Comparison of ENCODE assay signal across 22 cellular contexts in genomic region chr3:27643355-27643754, GRCh38.
DNase-seq lines count a peak whose midpoint lies in the region; ATAC-seq, FAIRE-seq and TF ChIP-seq lines count a peak whose summit lies in the region.
"Had no signal": no experiment of that assay in that cellular context is flagged by ENCODE, and none has a peak within 500 bp of the region (broad histone marks: within the 10 kb centered on the region; RNA-seq: fewer than 3 reads in every experiment).

No MANE protein-coding gene starts in this region.

- no peak for FAIRE-seq in HepG2 (lab: Jason Lieb, UNC)

- H3K27me3 ChIP-seq in GM23248 (replicated peaks; ENCODE audit: insufficient read depth) (no peaks in the 10 kb centered on the region), adipocyte (replicated peaks; ENCODE audit: control insufficient read depth, insufficient read depth, low read length) (no peaks in the 10 kb centered on the region), HepG2 (ENCODE audit: control insufficient read depth in 1 of 2, insufficient read depth in 2 of 2, low read length in 2 of 2) (peaks cover 0 to 1% of the 10 kb centered on the region in 2 experiments; a peak in 1 of 5 replicates), tibial nerve (no peaks in the 10 kb centered on the region)
- H3K27me3 ChIP-seq: testis had no signal

- H3K9ac ChIP-seq in GM23248 (no peak overlapping the region), adipocyte (ENCODE audit: low read length) (no peak overlapping the region), HepG2 (ENCODE audit: insufficient read depth, low read depth, low read length) (no peak overlapping the region)

- no peaks in the 10 kb centered on the region for H3K9me2 ChIP-seq in GM23248 (ENCODE audit: insufficient read depth)

- TF ChIP-seq RAD21 in HepG2 (CRISPR knock-in tag; IDR thresholded peaks at IDR 0.05), result no peak

- WGBS in GM23248 (ENCODE audit: low coverage in 1 of 2, low lambda C conversion rate in 2 of 2, missing lambda C conversion rate in 2 of 2), 2 experiments, result 58 to 65% methylated on average over 3 of the region's 3 CpGs
- 2% methylated on average over 3 of the region's 3 CpGs for WGBS in HepG2 (ENCODE audit: low lambda C conversion rate)
- 52 to 60% methylated on average over 3 of the region's 3 CpGs for WGBS in tibial nerve, 2 donors

- ATAC-seq in HepG2, result peak; percentile 43; the same call in 2 of the 3 replicates
- ATAC-seq in GM21381 (IDR thresholded peaks at IDR 0.05; ENCODE audit: unreplicated experiment), result no peak
- no peak for ATAC-seq in GM21360 (IDR thresholded peaks at IDR 0.05; ENCODE audit: unreplicated experiment)
- ATAC-seq: left ventricle myocardium superior, mucosa of descending colon had no signal

- BruUV-seq in HepG2 (replicated peaks; lab: Mats Ljungman, UMichigan), result no TSS peak

- no peak overlapping the region for H3K27ac ChIP-seq in GM23248
- no peak overlapping the region for H3K27ac ChIP-seq in HepG2 (ENCODE audit: extremely low read length, insufficient read depth, low read length)
- no peak overlapping the region for H3K27ac ChIP-seq in tibial nerve
- H3K27ac ChIP-seq: testis had no signal

- intact Hi-C loops in HepG2 (cut with micrococcal nuclease; ENCODE audit: unreplicated experiment), result no loop called here

- H3K4me2 ChIP-seq in GM23248 (ENCODE audit: unreplicated experiment), result peak overlapping the region; percentile 2
- H3K4me2 ChIP-seq in HepG2 (ENCODE audit: low read depth, low read length), result no peak overlapping the region

- no peaks in the 10 kb centered on the region for H3F3A ChIP-seq in GM23248 (ENCODE audit: insufficient read depth)

- H3K79me2 ChIP-seq in GM23248 (ENCODE audit: insufficient read depth), result no peaks in the 10 kb centered on the region
- H3K79me2 ChIP-seq in HepG2 (ENCODE audit: insufficient read depth, low read length), result no peaks in the 10 kb centered on the region

- POLR2A ChIA-PET in HepG2 (lab: Yijun Ruan, JAX), result no interaction called here

- TF ChIP-seq POLR2A in HepG2 (IDR thresholded peaks at IDR 0.05; ENCODE audit: insufficient read depth in 1 of 2, low read depth in 2 of 2, low read length in 2 of 2) (no peak), tibial nerve (IDR thresholded peaks at IDR 0.05) (no peak)

- in situ Hi-C loops in GM23248 (cut with MboI), result no loop called here
- in situ Hi-C loops in HepG2 (cut with HindIII; ENCODE audit: extremely low pct_ligation_motif_present, low pct_unique_long_range_greater_than_20kb), result no loop called here

- DNase-seq in AG10803 (ENCODE audit: low read depth), result peak; percentile 69
- peak; percentile 38 for DNase-seq in GM23248
- DNase-seq in adipocyte (ENCODE audit: low read depth), result peak; percentile 32
- DNase-seq in HepG2 (ENCODE audit: low spot score), result no peak
- DNase-seq in tibial nerve (ENCODE audit: low spot score in 2 of 2), result no peak
- DNase-seq: activated CD4-positive, alpha-beta T cell treated with anti-CD3 and anti-CD28 coated beads, Interleukin-2, amount 50 U/mL, for 4 hours; activated naive CD4-positive, alpha-beta T cell treated with anti-CD3 and anti-CD28 coated beads for 36 hours; activated T-cell treated with anti-CD3 and anti-CD28 coated beads for 4 hours; aorta; CD8-positive, alpha-beta memory T cell; HCEC 1CT; left ventricle myocardium superior; mucosa of descending colon; MV-4-11; NCI-H187 treated with DMSO at 0.1 percent for 48 hours; NCI-H510A treated with DMSO at 0.1 percent for 48 hours; retina; Right ventricle myocardium superior; stimulated activated CD4-positive, alpha-beta T cell treated with anti-CD3 and anti-CD28 coated beads, Interleukin-15, amount 100 ng/mL, for 24 hours; testis had no signal

- H3K9me3 ChIP-seq in GM23248 (ENCODE audit: low read depth) (no peaks in the 10 kb centered on the region), adipocyte (ENCODE audit: control insufficient read depth, low read length) (no peaks in the 10 kb centered on the region), HepG2 (ENCODE audit: low read length) (no peaks in the 10 kb centered on the region), tibial nerve (no peaks in the 10 kb centered on the region)
- H3K9me3 ChIP-seq: mucosa of descending colon, testis had no signal

- no peak for TF ChIP-seq CTCF in AG10803 (conservative IDR thresholded peaks at IDR 0.05; ENCODE audit: low read length)
- TF ChIP-seq CTCF in HepG2 (CRISPR knock-in tag; IDR thresholded peaks at IDR 0.05), result no peak
- no peak for TF ChIP-seq CTCF in tibial nerve (IDR thresholded peaks at IDR 0.05)

- H2AFZ ChIP-seq in GM23248 (no peak overlapping the region), HepG2 (ENCODE audit: low read length) (no peak overlapping the region)

- peaks cover 12% of the 10 kb centered on the region for H3K4me1 ChIP-seq in GM23248 (ENCODE audit: insufficient read depth)
- peaks cover 18% of the 10 kb centered on the region for H3K4me1 ChIP-seq in adipocyte (ENCODE audit: control insufficient read depth, insufficient read depth, low read length)
- peaks cover 24% of the 10 kb centered on the region for H3K4me1 ChIP-seq in HepG2 (ENCODE audit: insufficient read depth, low read length)
- H3K4me1 ChIP-seq in tibial nerve, result no peaks in the 10 kb centered on the region
- H3K4me1 ChIP-seq: testis had no signal

- H3K4me3 ChIP-seq in AG10803 (ENCODE audit: low read length), result no peak overlapping the region
- no peak overlapping the region for H3K4me3 ChIP-seq in GM23248
- H3K4me3 ChIP-seq in adipocyte (ENCODE audit: low read length), result peak overlapping the region; percentile 18
- no peak overlapping the region for H3K4me3 ChIP-seq in HepG2 (replicated peaks in 1 of 3; ENCODE audit: insufficient read depth in 1 of 3, low read depth in 2 of 3, low read length in 3 of 3)
- H3K4me3 ChIP-seq in tibial nerve, result no peak overlapping the region
- H3K4me3 ChIP-seq: mucosa of descending colon, testis had no signal

- H4K20me1 ChIP-seq in GM23248 (ENCODE audit: insufficient read depth) (no peaks in the 10 kb centered on the region), HepG2 (ENCODE audit: insufficient read depth, low read length) (no peaks in the 10 kb centered on the region)

- TF ChIP-seq EP300 in HepG2 (IDR thresholded peaks at IDR 0.05; ENCODE audit: low read depth in 2 of 2, low read length in 2 of 2), result no peak
- TF ChIP-seq EP300 in HepG2 (CRISPR knock-in tag; IDR thresholded peaks at IDR 0.05; ENCODE audit: borderline replicate concordance), result no peak
- TF ChIP-seq EP300 in tibial nerve (IDR thresholded peaks at IDR 0.05), result no peak

- H3K36me3 ChIP-seq in GM23248 (ENCODE audit: low read depth) (no peaks in the 10 kb centered on the region), adipocyte (ENCODE audit: control insufficient read depth, insufficient read depth, low read length, severe bottlenecking) (no peaks in the 10 kb centered on the region), HepG2 (replicated peaks in 1 of 2; ENCODE audit: control insufficient read depth in 1 of 2, insufficient read depth in 2 of 2, low read length in 2 of 2) (no peaks in the 10 kb centered on the region), tibial nerve (no peaks in the 10 kb centered on the region)

- CTCF ChIA-PET in HepG2 (lab: Yijun Ruan, JAX; ENCODE audit: low intra/inter-chr PET ratio, low total read pairs), result no interaction called here

TF ChIP-seq in HepG2, 621 proteins besides CTCF, POLR2A, EP300 and RAD21 (continues in another document):
- TF ChIP-seq ZNF75D (CRISPR knock-in tag; IDR thresholded peaks at IDR 0.05; ENCODE audit: borderline replicate concordance) (no peak), DBP (CRISPR knock-in tag; IDR thresholded peaks at IDR 0.05; ENCODE audit: not compliant biosample characterization) (no peak), BHLHE40 (IDR thresholded peaks at IDR 0.05; ENCODE audit: low read length) (no peak), SRSF1 (optimal IDR thresholded peaks at IDR 0.05; ENCODE audit: low read depth, low read length) (no peak), ZNF367 (CRISPR knock-in tag; IDR thresholded peaks at IDR 0.05; ENCODE audit: borderline replicate concordance) (no peak), HMGXB3 (CRISPR knock-in tag; IDR thresholded peaks at IDR 0.05; ENCODE audit: borderline replicate concordance) (no peak)

Comparison
In these comparisons a context has a peak if more than half of its experiments do, and no peak if none do; other contexts are left out.
1. DNase-seq: peak in AG10803 (single experiment), GM23248 (single experiment) and adipocyte (single experiment); none in HepG2 (single experiment) and tibial nerve (0 of 2).